Comparison of ENCODE assay signal across 26 cellular contexts in the genomic region with DNA sequence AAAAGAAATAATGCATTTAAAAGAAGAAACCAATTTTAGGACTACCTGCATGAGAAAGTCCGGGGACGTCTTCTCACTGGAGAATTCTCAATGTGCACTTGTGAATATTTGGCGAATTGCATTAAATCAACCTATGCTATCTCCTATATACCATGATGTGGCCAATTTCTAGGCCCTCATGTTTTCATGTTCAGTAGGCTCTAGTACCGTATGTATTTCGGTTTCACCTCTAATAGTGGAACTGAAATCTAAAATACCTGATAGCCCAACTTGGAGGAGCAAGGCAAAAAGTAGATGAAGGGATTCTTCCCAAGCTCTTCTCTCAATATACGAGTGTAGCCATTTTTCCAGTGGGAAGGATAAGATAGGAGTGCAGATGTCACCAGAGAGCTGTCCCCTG. TPM values are rescaled to one million over a fixed set of nuclear protein-coding genes. Genes with fewer than 3 reads are reported as not detected.
DNase-seq lines count a peak whose midpoint lies in the region; ATAC-seq, FAIRE-seq and TF ChIP-seq lines count a peak whose summit lies in the region.
"Had no signal": no experiment of that assay in that cellular context is flagged by ENCODE, and none has a peak within 500 bp of the region (broad histone marks: within the 10 kb centered on the region; RNA-seq: fewer than 3 reads in every experiment).

No MANE protein-coding gene starts in this region.

- no peaks in the 10 kb centered on the region for H4K20me1 ChIP-seq in K562 (replicated peaks; ENCODE audit: control insufficient read depth, insufficient read depth, low read length)

- peak overlapping the region; percentile 67; the same call in 1 of the 2 replicates for H2AFZ ChIP-seq in K562 (ENCODE audit: low read depth, low read length)

- ATAC-seq in GM18909 (IDR thresholded peaks at IDR 0.05; ENCODE audit: poor library complexity, unreplicated experiment) (peak; percentile 54), GM21717 (IDR thresholded peaks at IDR 0.05; ENCODE audit: unreplicated experiment) (peak; percentile 81), HG03280 (IDR thresholded peaks at IDR 0.05; ENCODE audit: unreplicated experiment) (peak; percentile 49), K562 (no peak), GM21737 (IDR thresholded peaks at IDR 0.05; ENCODE audit: unreplicated experiment) (no peak)
- ATAC-seq: HepG2 had no signal

- H3K9me1 ChIP-seq in K562 (ENCODE audit: control insufficient read depth, insufficient read depth, low read length) = no peaks in the 10 kb centered on the region

- intact Hi-C loops in K562 (cut with micrococcal nuclease) = no loop called here

- no peak for TF ChIP-seq RAD21 in K562 (CRISPR knock-in tag; conservative IDR thresholded peaks at IDR 0.05 in 1 of 2, IDR thresholded peaks at IDR 0.05 in 1 of 2)

- no peak for TF ChIP-seq EP300 in K562 (IDR thresholded peaks at IDR 0.05; ENCODE audit: low read length)

- peaks cover 0 to 11% of the 10 kb centered on the region in 2 experiments; a peak in 2 of 5 replicates for H3K4me1 ChIP-seq in K562 (replicated peaks in 1 of 2; ENCODE audit: control insufficient read depth in 2 of 2, insufficient read depth in 2 of 2, low read length in 2 of 2)
- H3K4me1 ChIP-seq: BE2C had no signal

- H3K79me2 ChIP-seq in K562 (ENCODE audit: control insufficient read depth, insufficient read depth, low read length) = no peaks in the 10 kb centered on the region

- in situ Hi-C loops in K562 (cut with MboI) (no loop called here), GM13976 (cut with MboI; ENCODE audit: low sequenced_read_pairs, unreplicated experiment) (no loop called here)

- 82% methylated on average over 6 of the region's 6 CpGs for WGBS in K562 (ENCODE audit: insufficient coverage, low coverage, missing lambda C conversion rate)

- no peak for TF ChIP-seq POLR2A in K562 (conservative IDR thresholded peaks at IDR 0.05)

- H3K9ac ChIP-seq in K562 (ENCODE audit: insufficient read depth in 1 of 2, low read depth in 2 of 2, low read length in 2 of 2) = no peak overlapping the region

- CTCF ChIA-PET in K562 (lab: Yijun Ruan, JAX; ENCODE audit: low intra/inter-chr PET ratio) = interaction anchor here (0.7 kb wide), 1 partner anchor 304 kb away, joined by 5 read pairs; no protein-coding TSS in a partner anchor

- H3K9me3 ChIP-seq in K562 (replicated peaks; ENCODE audit: control insufficient read depth, insufficient read depth, low read depth, low read length) = no peaks in the 10 kb centered on the region
- H3K9me3 ChIP-seq: BE2C had no signal

- DNase-seq in K562 (ENCODE audit: extremely low read depth in 1 of 4, low spot score in 3 of 4) (no peak), GM13976 (ENCODE audit: low spot score) (no peak), NCI-H1417 (lab: John Stamatoyannopoulos, UW) (no peak), NCI-H2196 treated with DMSO at 0.1 percent for 48 hours (lab: John Stamatoyannopoulos, UW; ENCODE audit: unreplicated experiment) (no peak)
- DNase-seq: ACHN; BE2C; C1 segment of cervical spinal cord; CD4-positive, CD25-positive, alpha-beta regulatory T cell; CD8-positive, alpha-beta memory T cell; COR-L47; DMS 273 treated with DMSO at 0.1 percent for 48 hours; DMS53; DND-41; EL; H9; Kasumi-1; KG1 had no signal

- no peak overlapping the region for H3K4me2 ChIP-seq in K562 (ENCODE audit: insufficient read depth, low read length)

- H3K27ac ChIP-seq in K562 (ENCODE audit: extremely low read depth, low read depth, low read length) = no peak overlapping the region

- H3K36me3 ChIP-seq in K562 (ENCODE audit: control insufficient read depth, insufficient read depth, low read length) = no peaks in the 10 kb centered on the region
- H3K36me3 ChIP-seq: BE2C had no signal

- no peak for TF ChIP-seq CTCF in K562 (IDR thresholded peaks at IDR 0.05 in 2 of 3, conservative IDR thresholded peaks at IDR 0.05 in 1 of 3; ENCODE audit: insufficient read depth in 2 of 3, low read depth in 1 of 3, low read length in 3 of 3)
- TF ChIP-seq CTCF in GM13976 (IDR thresholded peaks at IDR 0.05; ENCODE audit: borderline replicate concordance, control extremely low read depth, extremely low read depth, insufficient read depth, missing control alignments) = no peak

- no peak overlapping the region for H3K4me3 ChIP-seq in K562

- no peak for FAIRE-seq in K562 (lab: Jason Lieb, UNC)
- FAIRE-seq: A204.1, GM12892, H1, HepG2 had no signal

- H3K27me3 ChIP-seq in K562 (ENCODE audit: control insufficient read depth in 2 of 2, insufficient read depth in 2 of 2, low read length in 2 of 2) = no peaks in the 10 kb centered on the region
- H3K27me3 ChIP-seq: BE2C had no signal

- POLR2A ChIA-PET in K562 (lab: Yijun Ruan, JAX) = no interaction called here

- BruUV-seq in K562 (replicated peaks; lab: Mats Ljungman, UMichigan) = no TSS peak

TF ChIP-seq in K562, 482 proteins besides CTCF, POLR2A, EP300 and RAD21:
- TF ChIP-seq BRD4 (IDR thresholded peaks at IDR 0.05) (no peak), GTF2E2 (tag; IDR thresholded peaks at IDR 0.05) (no peak), ARID2 (IDR thresholded peaks at IDR 0.05) (no peak)

RNA-seq across cellular contexts. Expression of gene FGF2, which starts 11.4 kb away (rescaled TPM):
- 4.9 and 13.3 TPM in 2 replicates for total RNA-seq in K562 (2011; cell fraction: chromatin; rRNA removed; ENCODE audit: low replicate concordance)
- 2.0 and 3.2 TPM in 2 replicates for total RNA-seq in K562 (2011; cell fraction: nucleolus; rRNA removed)
- total RNA-seq in K562 (2011; cell fraction: nucleoplasm; rRNA removed) = 8.3 and 20.0 TPM in 2 replicates
- total RNA-seq in K562 (2014; rRNA removed) = 5.1 and 7.2 TPM in 2 replicates
- 11.9 and 13.5 TPM in 2 replicates for total RNA-seq in K562 (2014; rRNA removed; fragmentation: Illumina TruSeq; extraction: Trizol)
- total RNA-seq in K562 (2015; rRNA removed; fragmentation: Illumina TruSeq; extraction: Trizol) = 9.1 and 10.8 TPM in 2 replicates
- total RNA-seq in K562 (2021) = 16.4 and 19.4 TPM in 2 replicates
- 7.9 and 15.1 TPM in 2 replicates for polyA plus RNA-seq in K562 (2011; rRNA removed)
- polyA plus RNA-seq in K562 (2011; cell fraction: cytosol; rRNA removed) = 2.6 and 4.0 TPM in 2 replicates
- polyA plus RNA-seq in K562 (2011; cell fraction: nucleus; rRNA removed) = 4.9 and 6.5 TPM in 2 replicates
- 6.8 and 7.1 TPM in 2 replicates for polyA plus RNA-seq in K562 (2012)
- polyA plus RNA-seq in K562 (2014; fragmentation: Illumina TruSeq; extraction: Trizol) = 8.3 and 9.2 TPM in 2 replicates
- 1 to 10 TPM; 2.5 to 2.6 TPM for polyA plus RNA-seq in K562 (2014; fragmentation: Nextera tagmentation; extraction: Ambion mirVana)
- 7.8 and 8.1 TPM in 2 replicates for polyA plus RNA-seq in K562 (2014; rRNA removed)
- polyA minus RNA-seq in K562 (2011; rRNA and poly(A)+ RNA removed) = 11.7 and 16.9 TPM in 2 replicates
- 4.3 and 7.2 TPM in 2 replicates for polyA minus RNA-seq in K562 (2011; cell fraction: cytosol; rRNA and poly(A)+ RNA removed)
- 5.8 and 9.7 TPM in 2 replicates for polyA minus RNA-seq in K562 (2011; cell fraction: nucleus; rRNA and poly(A)+ RNA removed)
- total RNA-seq: CD4-positive, CD25-positive, alpha-beta regulatory T cell had no signal
- polyA plus RNA-seq: CD4-positive, CD25-positive, alpha-beta regulatory T cell; CD8-positive, alpha-beta memory T cell; IgD-negative memory B cell had no signal

Comparison
In these comparisons a context has a peak if more than half of its experiments do, and no peak if none do; other contexts are left out.
1. ATAC-seq: peak in GM18909 (single experiment), GM21717 (single experiment) and HG03280 (single experiment); none in K562 (single experiment) and GM21737 (single experiment).